In genomic region chr17:70071620-70072019, GRCh38 we compare ENCODE assay signal across 2 cellular contexts.
TF ChIP-seq lines count a peak whose summit lies in the region.

No MANE protein-coding gene starts in this region.

TF ChIP-seq in HepG2, 621 proteins besides CTCF, POLR2A, EP300 and RAD21:
- TF ChIP-seq MAFF (IDR thresholded peaks at IDR 0.05; ENCODE audit: low read depth, low read length) (peak; percentile 56), ONECUT2 (CRISPR knock-in tag; IDR thresholded peaks at IDR 0.05) (no peak), MAFK (conservative IDR thresholded peaks at IDR 0.05 in 1 of 2, IDR thresholded peaks at IDR 0.05 in 1 of 2; ENCODE audit: low read length in 2 of 2) (peak; percentile 63 to 69)

TF ChIP-seq in K562, 482 proteins besides CTCF, POLR2A, EP300 and RAD21:
- TF ChIP-seq ZNF316 (IDR thresholded peaks at IDR 0.05) (peak; percentile 40), TARDBP (IDR thresholded peaks at IDR 0.05) (no peak)
